32 cellular contexts compared by ENCODE assay signal in the genomic region with DNA sequence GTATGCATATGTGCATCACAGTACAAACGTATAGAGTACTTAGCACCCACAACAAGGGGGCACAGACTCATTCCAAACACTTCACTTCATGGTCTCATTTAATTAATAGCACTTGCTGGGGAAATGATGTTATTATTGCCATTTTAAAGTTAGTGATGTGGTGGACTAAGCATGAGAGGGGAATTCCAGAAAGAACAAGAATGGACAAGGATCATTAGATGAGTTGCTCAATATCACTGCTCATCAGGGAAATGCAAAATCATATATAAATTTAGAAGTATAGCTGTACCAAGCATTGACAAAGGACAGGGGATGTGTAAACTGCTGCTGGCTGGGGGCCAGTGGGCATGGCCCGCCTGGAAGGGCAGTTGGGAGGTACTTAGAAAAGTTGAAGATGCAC. TPM values are rescaled to one million over a fixed set of nuclear protein-coding genes. Genes with fewer than 3 reads are reported as not detected.
"Had no signal": no experiment of that assay in that cellular context is flagged by ENCODE, and none has a peak within 500 bp of the region (broad histone marks: within the 10 kb centered on the region; RNA-seq: fewer than 3 reads in every experiment).

No MANE protein-coding gene starts in this region.

- H3K27me3 ChIP-seq: SJSA1 had no signal

- H3K4me1 ChIP-seq: SJSA1 had no signal

- H3K36me3 ChIP-seq: SJSA1 had no signal

- FAIRE-seq: astrocyte had no signal

- H3K27ac ChIP-seq: SJSA1 had no signal

- H3K9me3 ChIP-seq: SJSA1 had no signal

- DNase-seq: activated CD4-positive, alpha-beta T cell treated with anti-CD3 and anti-CD28 coated beads for 4 hours; activated CD8-positive, alpha-beta memory T cell treated with anti-CD3 and anti-CD28 coated beads, Interleukin-2, amount 50 U/mL, for 48 hours; activated CD8-positive, alpha-beta T cell treated with anti-CD3 and anti-CD28 coated beads, Interleukin-2, amount 10 ng/mL, durations not matched to agents 7 days and 5 days; activated effector memory CD4-positive, alpha-beta T cell treated with Interleukin-2 at 50 U/mL for 16 hours; activated naive CD4-positive, alpha-beta T cell; activated naive CD8-positive, alpha-beta T cell treated with anti-CD3 and anti-CD28 coated beads, Interleukin-2, amount 50 U/mL, for 24 hours; activated T-cell treated with anti-CD3 and anti-CD28 coated beads, Interleukin-2, amount 50 U/mL, for 1 hour; amygdala; caudate nucleus; KG1; MV-4-11; NCI-H1092 treated with DMSO at 0.1 percent for 48 hours; NCI-H1417 treated with DMSO at 0.1 percent for 48 hours; NCI-H1694; NCI-H2029 treated with DMSO at 0.1 percent for 48 hours; NCI-H345; NCI-H510A; NCI-H69; NK-92 treated with Interleukin-12 subunit alpha and Interleukin-12 subunit beta, amount 100 ng/mL, for 24 hours; OCI-M1; RPMI8226; SHP77 had no signal

- ATAC-seq: activated CD4-positive, CD25-positive, alpha-beta regulatory T cell treated with anti-CD3 and anti-CD28 coated beads, Interleukin-2, amount 50 U/mL, for 24 hours; activated CD8-positive, alpha-beta T cell treated with anti-CD3 and anti-CD28 coated beads, Interleukin-2, amount 10 ng/mL, durations not matched to agents 7 days and 5 days; activated naive CD4-positive, alpha-beta T cell treated with anti-CD3 and anti-CD28 coated beads, Interleukin-2, amount 50 U/mL, for 72 hours; activated naive CD8-positive, alpha-beta T cell treated with anti-CD3 and anti-CD28 coated beads, Interleukin-2, amount 50 U/mL, for 24 hours; Panc1; SK-N-SH treated with all-trans-retinoic acid at 6 μM for 48 hours had no signal

- H3K4me3 ChIP-seq: SJSA1 had no signal

RNA-seq across cellular contexts. Expression of a gene that starts 14.7 kb away (rescaled TPM):
- total RNA-seq: activated CD8-positive, alpha-beta T cell treated with anti-CD3 and anti-CD28 coated beads, Interleukin-2, amount 10 ng/mL, durations not matched to agents 7 days and 5 days; activated naive CD4-positive, alpha-beta T cell treated with anti-CD3 and anti-CD28 coated beads, Interleukin-2, amount 50 U/mL, for 72 hours; activated T-helper 1 cell treated with anti-CD3 and anti-CD28 coated beads, Interleukin-12 subunit alpha, Interleukin-12 subunit beta, Interleukin-2, Interleukin-4 antibody, amounts not matched to agents 30 ng/mL and 10 ng/mL and 1 ng/mL, durations not matched to agents 14 hours and 24 hours and 36 hours; astrocyte; LHCN-M2; M059J; SJSA1 had no signal
- polyA plus RNA-seq: IgD-negative memory B cell had no signal
